1 cellular context compared by ENCODE assay signal in genomic region chr6:39204646-39205244, GRCh38.
A peak's percentile ranks its signal among the peaks of the same experiment; 100 is the strongest.
TF ChIP-seq lines count a peak whose summit lies in the region.

No MANE protein-coding gene starts in this region.

TF ChIP-seq in H1, 55 proteins besides CTCF, POLR2A, EP300 and RAD21:
- peak; percentile 55; the same call in 1 of the 2 replicates for TF ChIP-seq TAF1 (IDR thresholded peaks at IDR 0.05; ENCODE audit: low read depth, low read length)
- TF ChIP-seq, protein P1, sequence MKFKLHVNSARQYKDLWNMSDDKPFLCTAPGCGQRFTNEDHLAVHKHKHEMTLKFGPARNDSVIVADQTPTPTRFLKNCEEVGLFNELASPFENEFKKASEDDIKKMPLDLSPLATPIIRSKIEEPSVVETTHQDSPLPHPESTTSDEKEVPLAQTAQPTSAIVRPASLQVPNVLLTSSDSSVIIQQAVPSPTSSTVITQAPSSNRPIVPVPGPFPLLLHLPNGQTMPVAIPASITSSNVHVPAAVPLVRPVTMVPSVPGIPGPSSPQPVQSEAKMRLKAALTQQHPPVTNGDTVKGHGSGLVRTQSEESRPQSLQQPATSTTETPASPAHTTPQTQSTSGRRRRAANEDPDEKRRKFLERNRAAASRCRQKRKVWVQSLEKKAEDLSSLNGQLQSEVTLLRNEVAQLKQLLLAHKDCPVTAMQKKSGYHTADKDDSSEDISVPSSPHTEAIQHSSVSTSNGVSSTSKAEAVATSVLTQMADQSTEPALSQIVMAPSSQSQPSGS (IDR thresholded peaks at IDR 0.05; ENCODE audit: low read length): no peak
- TF ChIP-seq HDAC2 (IDR thresholded peaks at IDR 0.05; ENCODE audit: borderline replicate concordance in 1 of 2, low read depth in 2 of 2, low read length in 2 of 2): no peak
- TF ChIP-seq, protein P2, sequence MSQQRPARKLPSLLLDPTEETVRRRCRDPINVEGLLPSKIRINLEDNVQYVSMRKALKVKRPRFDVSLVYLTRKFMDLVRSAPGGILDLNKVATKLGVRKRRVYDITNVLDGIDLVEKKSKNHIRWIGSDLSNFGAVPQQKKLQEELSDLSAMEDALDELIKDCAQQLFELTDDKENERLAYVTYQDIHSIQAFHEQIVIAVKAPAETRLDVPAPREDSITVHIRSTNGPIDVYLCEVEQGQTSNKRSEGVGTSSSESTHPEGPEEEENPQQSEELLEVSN (IDR thresholded peaks at IDR 0.05): no peak
- TF ChIP-seq CREB1 (IDR thresholded peaks at IDR 0.05): 0 out of 2 replicates have a peak, but pooled peaks have one; percentile 20
- no peak for TF ChIP-seq BCL11A (IDR thresholded peaks at IDR 0.05; ENCODE audit: low read depth in 2 of 2, low read length in 2 of 2)
- no peak for TF ChIP-seq ATF3 (IDR thresholded peaks at IDR 0.05; ENCODE audit: insufficient read depth, low read depth, low read length)
- 0 out of 2 replicates have a peak, but pooled peaks have one; percentile 18 for TF ChIP-seq KDM1A (IDR thresholded peaks at IDR 0.05; ENCODE audit: borderline replicate concordance, low read length)
- no peak for TF ChIP-seq KDM5A (IDR thresholded peaks at IDR 0.05; ENCODE audit: low read length)
- TF ChIP-seq POU5F1 (IDR thresholded peaks at IDR 0.05; ENCODE audit: low read depth, low read length): no peak
- TF ChIP-seq SAP30 (IDR thresholded peaks at IDR 0.05; ENCODE audit: insufficient read depth, insufficient replicate concordance, low read length): no peak
- TF ChIP-seq SP2 (IDR thresholded peaks at IDR 0.05; ENCODE audit: low read length): no peak
- no peak for TF ChIP-seq MAFK (IDR thresholded peaks at IDR 0.05; ENCODE audit: low read depth, low read length)
- TF ChIP-seq, protein P3, sequence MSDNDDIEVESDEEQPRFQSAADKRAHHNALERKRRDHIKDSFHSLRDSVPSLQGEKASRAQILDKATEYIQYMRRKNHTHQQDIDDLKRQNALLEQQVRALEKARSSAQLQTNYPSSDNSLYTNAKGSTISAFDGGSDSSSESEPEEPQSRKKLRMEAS (IDR thresholded peaks at IDR 0.05): peak; percentile 37; the same call in 1 of the 2 replicates
- 0 out of 2 replicates have a peak, but pooled peaks have one; percentile 48 for TF ChIP-seq POLR2AphosphoS5 (IDR thresholded peaks at IDR 0.05; ENCODE audit: low read depth, low read length)
- TF ChIP-seq SIRT6 (IDR thresholded peaks at IDR 0.05; ENCODE audit: low read length): no peak
- no peak for TF ChIP-seq BRCA1 (IDR thresholded peaks at IDR 0.05; ENCODE audit: low read depth, low read length)
- peak; percentile 80; the same call in 1 of the 2 replicates for TF ChIP-seq TCF12 (IDR thresholded peaks at IDR 0.05; ENCODE audit: low read depth, low read length)
- no peak for TF ChIP-seq CEBPB (IDR thresholded peaks at IDR 0.05; ENCODE audit: low read depth, low read length)
- no peak for TF ChIP-seq TAF7 (optimal IDR thresholded peaks at IDR 0.05; ENCODE audit: borderline replicate concordance, low read depth, low read length)
- no peak for TF ChIP-seq GTF2F1 (IDR thresholded peaks at IDR 0.05; ENCODE audit: borderline replicate concordance, low read depth, low read length)
- TF ChIP-seq SP4 (IDR thresholded peaks at IDR 0.05; ENCODE audit: low read length): no peak
- TF ChIP-seq PHF8 (conservative IDR thresholded peaks at IDR 0.05; ENCODE audit: low read depth, low read length): no peak
- no peak for TF ChIP-seq RNF2 (IDR thresholded peaks at IDR 0.05; ENCODE audit: borderline replicate concordance, low read depth, low read length, missing control alignments, poor library complexity, severe bottlenecking)
- TF ChIP-seq YY1 (IDR thresholded peaks at IDR 0.05; ENCODE audit: low read depth, low read length): peak; percentile 41; the same call in 1 of the 2 replicates
- no peak for TF ChIP-seq CBX5 (IDR thresholded peaks at IDR 0.05; ENCODE audit: low read depth, low read length)
- TF ChIP-seq SUZ12 (IDR thresholded peaks at IDR 0.05; ENCODE audit: low read length): no peak
- 0 out of 4 replicates have a peak, but pooled peaks of 1 of the 2 experiments have one; percentile 52 for TF ChIP-seq SIN3A (conservative IDR thresholded peaks at IDR 0.05 in 1 of 2, IDR thresholded peaks at IDR 0.05 in 1 of 2; ENCODE audit: low read depth in 1 of 2, low read length in 2 of 2)
- no peak for TF ChIP-seq EZH2 (IDR thresholded peaks at IDR 0.05; ENCODE audit: low read depth, low read length, severe bottlenecking)
- no peak for TF ChIP-seq SRF (IDR thresholded peaks at IDR 0.05; ENCODE audit: low read depth, low read length)
- no peak for TF ChIP-seq CHD1 (IDR thresholded peaks at IDR 0.05; ENCODE audit: low read depth, low read length)
- TF ChIP-seq FOSL1 (IDR thresholded peaks at IDR 0.05; ENCODE audit: insufficient read depth, low read depth, low read length): no peak
- no peak for TF ChIP-seq BACH1 (IDR thresholded peaks at IDR 0.05; ENCODE audit: low read length)
- 0 out of 2 replicates have a peak, but pooled peaks have one; percentile 14 for TF ChIP-seq USF2 (IDR thresholded peaks at IDR 0.05; ENCODE audit: low read length)
- no peak for TF ChIP-seq JUN (IDR thresholded peaks at IDR 0.05; ENCODE audit: low read depth, low read length)
- TF ChIP-seq ASH2L (IDR thresholded peaks at IDR 0.05; ENCODE audit: low read length): no peak
- TF ChIP-seq CHD2 (IDR thresholded peaks at IDR 0.05; ENCODE audit: low read length): no peak
- no peak for TF ChIP-seq SP1 (IDR thresholded peaks at IDR 0.05; ENCODE audit: low read depth, low read length)
- TF ChIP-seq RBBP5 (IDR thresholded peaks at IDR 0.05; ENCODE audit: borderline replicate concordance, low read depth, low read length): no peak
- TF ChIP-seq TEAD4 (IDR thresholded peaks at IDR 0.05; ENCODE audit: low read depth, low read length): peak; percentile 63; the same call in 1 of the 2 replicates
